ENCODE assay signal across 14 cellular contexts in genomic region chr13:90032841-90033493, GRCh38.
"Had no signal": no experiment of that assay in that cellular context is flagged by ENCODE, and none has a peak within 500 bp of the region (broad histone marks: within the 10 kb centered on the region; RNA-seq: fewer than 3 reads in every experiment).

No MANE protein-coding gene starts in this region.

- H3K36me3 ChIP-seq: right atrium auricular region, thoracic aorta had no signal

- H3K4me1 ChIP-seq: right atrium auricular region had no signal

- H3K9me3 ChIP-seq: thoracic aorta had no signal

- H3K4me2 ChIP-seq: smooth muscle cell had no signal

- H3K27ac ChIP-seq: right atrium auricular region, thoracic aorta had no signal

- H3K27me3 ChIP-seq: right atrium auricular region had no signal

- ATAC-seq: natural killer cell, T-cell had no signal

- DNase-seq: activated CD4-positive, CD25-positive, alpha-beta regulatory T cell treated with anti-CD3 and anti-CD28 coated beads, Interleukin-2, amount 50 U/mL, for 72 hours; activated naive CD4-positive, alpha-beta T cell; activated naive CD8-positive, alpha-beta T cell treated with anti-CD3 and anti-CD28 coated beads, Interleukin-2, amount 10 ng/mL, durations not matched to agents 7 days and 5 days; cortex of kidney; effector memory CD4-positive, alpha-beta T cell; foreskin melanocyte; head of caudate nucleus; natural killer cell; occipital lobe; T-cell; T-helper 9 cell had no signal

- H3K4me3 ChIP-seq: right atrium auricular region, smooth muscle cell, thoracic aorta had no signal
